Comparison of ENCODE assay signal across 1 cellular context in the genomic region with DNA sequence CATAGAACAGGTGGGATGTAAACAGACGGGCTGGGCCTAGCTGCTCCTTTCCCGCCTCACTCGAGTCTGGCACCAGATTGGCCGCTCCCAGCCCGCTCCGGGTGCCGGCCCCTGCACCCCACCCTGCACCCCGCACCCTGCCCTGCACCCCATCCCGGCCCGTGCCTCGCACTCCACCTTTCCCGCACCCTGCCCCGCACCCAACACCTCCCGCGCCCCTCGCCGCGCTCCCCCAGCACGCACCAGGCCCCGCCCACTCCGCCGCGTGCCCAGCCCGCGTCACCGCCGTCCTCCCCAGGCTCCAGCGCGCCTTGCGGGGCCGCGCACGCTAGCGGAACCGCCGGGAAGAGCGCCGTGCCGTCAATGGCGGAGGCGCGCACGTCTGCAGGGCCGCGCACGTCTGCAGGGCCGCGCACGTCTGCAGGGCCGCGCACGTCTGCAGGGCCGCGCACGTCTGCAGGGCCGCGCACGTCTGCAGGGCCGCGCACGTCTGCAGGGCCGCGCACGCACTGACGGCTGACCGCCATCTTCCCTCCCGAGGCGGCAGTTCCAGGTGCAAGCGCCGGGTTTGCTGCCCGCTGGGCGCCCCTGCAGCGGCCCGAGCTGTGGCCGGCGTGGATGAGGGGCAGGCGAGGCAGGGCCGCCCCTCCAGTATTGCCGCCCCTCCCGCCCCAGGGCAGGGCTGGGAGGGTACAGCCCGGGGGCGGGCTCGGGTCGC.
A peak's percentile ranks its signal among the peaks of the same experiment; 100 is the strongest.
TF ChIP-seq lines count a peak whose summit lies in the region.

UBE3C (plus strand) TSS at position 503 of the 718 bp plus-strand sequence. CDS start 347 bp downstream, outside the sequence.

TF ChIP-seq in K562, 482 proteins besides CTCF, POLR2A, EP300 and RAD21 (continued from another document and continues in another):
- TF ChIP-seq, protein P1, sequence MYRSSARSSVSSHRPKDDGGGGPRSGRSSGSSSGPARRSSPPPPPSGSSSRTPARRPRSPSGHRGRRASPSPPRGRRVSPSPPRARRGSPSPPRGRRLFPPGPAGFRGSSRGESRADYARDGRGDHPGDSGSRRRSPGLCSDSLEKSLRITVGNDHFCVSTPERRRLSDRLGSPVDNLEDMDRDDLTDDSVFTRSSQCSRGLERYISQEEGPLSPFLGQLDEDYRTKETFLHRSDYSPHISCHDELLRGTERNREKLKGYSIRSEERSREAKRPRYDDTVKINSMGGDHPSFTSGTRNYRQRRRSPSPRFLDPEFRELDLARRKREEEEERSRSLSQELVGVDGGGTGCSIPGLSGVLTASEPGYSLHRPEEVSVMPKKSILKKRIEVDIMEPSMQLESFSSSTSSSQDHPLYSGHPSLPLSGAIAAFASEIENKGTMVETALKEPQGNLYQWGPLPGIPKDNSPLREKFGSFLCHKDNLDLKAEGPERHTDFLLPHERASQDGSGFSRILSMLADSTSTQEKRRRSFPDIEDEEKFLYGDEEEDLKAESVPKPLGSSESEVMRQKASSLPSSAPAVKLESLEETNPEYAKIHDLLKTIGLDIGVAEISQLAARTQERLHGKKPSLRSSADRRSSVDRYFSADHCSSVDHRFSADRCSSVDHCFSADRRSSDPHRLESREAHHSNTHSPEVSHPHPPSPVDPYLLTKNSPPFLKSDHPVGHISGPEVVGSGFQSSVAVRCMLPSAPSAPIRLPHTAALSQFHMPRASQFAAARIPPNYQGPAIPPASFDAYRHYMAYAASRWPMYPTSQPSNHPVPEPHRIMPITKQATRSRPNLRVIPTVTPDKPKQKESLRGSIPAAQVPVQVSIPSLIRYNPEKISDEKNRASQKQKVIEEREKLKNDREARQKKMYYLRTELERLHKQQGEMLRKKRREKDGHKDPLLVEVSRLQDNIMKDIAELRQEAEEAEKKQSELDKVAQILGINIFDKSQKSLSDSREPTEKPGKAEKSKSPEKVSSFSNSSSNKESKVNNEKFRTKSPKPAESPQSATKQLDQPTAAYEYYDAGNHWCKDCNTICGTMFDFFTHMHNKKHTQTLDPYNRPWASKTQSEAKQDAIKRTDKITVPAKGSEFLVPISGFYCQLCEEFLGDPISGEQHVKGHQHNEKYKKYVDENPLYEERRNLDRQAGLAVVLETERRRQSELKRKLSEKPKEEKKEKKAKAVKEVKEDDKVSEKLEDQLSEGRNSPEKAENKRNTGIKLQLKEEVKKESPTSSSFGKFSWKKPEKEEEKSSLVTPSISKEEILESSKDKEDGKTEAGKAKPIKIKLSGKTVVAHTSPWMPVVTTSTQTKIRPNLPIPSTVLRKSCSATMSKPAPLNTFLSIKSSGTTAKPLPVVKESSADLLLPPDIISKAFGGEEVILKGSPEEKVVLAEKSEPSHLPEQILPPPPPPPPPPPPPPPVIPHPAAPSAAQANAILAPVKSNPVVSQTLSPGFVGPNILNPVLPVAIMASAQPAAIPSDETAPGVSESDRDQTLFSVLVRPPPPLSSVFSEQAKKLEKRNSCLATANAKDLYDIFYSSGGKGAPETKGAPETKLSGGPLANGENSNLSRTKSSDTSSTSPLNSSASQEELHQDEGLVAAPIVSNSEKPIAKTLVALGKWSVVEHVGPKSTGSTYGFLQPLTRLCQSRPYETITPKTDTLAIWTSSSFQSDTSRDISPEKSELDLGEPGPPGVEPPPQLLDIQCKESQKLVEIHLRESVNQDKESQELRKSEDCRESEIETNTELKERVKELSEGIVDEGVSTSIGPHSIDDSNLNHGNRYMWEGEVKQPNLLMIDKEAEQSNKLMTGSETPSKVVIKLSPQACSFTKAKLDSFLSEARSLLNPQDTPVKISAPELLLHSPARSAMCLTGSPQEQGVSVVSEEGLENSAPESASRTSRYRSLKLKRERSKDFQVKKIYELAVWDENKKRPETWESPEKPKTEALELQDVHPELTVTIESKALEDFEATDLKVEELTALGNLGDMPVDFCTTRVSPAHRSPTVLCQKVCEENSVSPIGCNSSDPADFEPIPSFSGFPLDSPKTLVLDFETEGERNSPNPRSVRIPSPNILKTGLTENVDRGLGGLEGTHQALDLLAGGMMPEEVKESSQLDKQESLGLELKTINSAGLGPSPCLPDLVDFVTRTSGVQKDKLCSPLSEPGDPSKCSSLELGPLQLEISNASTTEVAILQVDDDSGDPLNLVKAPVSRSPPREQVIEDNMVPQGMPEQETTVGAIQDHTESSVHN (IDR thresholded peaks at IDR 0.05; ENCODE audit: borderline replicate concordance in 1 of 2, low read depth in 1 of 2) = no peak
- TF ChIP-seq, protein P2, sequence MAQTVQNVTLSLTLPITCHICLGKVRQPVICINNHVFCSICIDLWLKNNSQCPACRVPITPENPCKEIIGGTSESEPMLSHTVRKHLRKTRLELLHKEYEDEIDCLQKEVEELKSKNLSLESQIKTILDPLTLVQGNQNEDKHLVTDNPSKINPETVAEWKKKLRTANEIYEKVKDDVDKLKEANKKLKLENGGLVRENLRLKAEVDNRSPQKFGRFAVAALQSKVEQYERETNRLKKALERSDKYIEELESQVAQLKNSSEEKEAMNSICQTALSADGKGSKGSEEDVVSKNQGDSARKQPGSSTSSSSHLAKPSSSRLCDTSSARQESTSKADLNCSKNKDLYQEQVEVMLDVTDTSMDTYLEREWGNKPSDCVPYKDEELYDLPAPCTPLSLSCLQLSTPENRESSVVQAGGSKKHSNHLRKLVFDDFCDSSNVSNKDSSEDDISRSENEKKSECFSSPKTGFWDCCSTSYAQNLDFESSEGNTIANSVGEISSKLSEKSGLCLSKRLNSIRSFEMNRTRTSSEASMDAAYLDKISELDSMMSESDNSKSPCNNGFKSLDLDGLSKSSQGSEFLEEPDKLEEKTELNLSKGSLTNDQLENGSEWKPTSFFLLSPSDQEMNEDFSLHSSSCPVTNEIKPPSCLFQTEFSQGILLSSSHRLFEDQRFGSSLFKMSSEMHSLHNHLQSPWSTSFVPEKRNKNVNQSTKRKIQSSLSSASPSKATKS (CRISPR knock-in tag; IDR thresholded peaks at IDR 0.05) = no peak
- no peak for TF ChIP-seq ZNF551 (CRISPR knock-in tag; IDR thresholded peaks at IDR 0.05)
- TF ChIP-seq ZBTB1 (CRISPR knock-in tag; IDR thresholded peaks at IDR 0.05; ENCODE audit: borderline replicate concordance, low read depth) = peak; percentile 34; the same call in 1 of the 2 replicates
- TF ChIP-seq ZBTB5 (IDR thresholded peaks at IDR 0.05) = no peak
- TF ChIP-seq ZNF445 (CRISPR knock-in tag; IDR thresholded peaks at IDR 0.05; ENCODE audit: low read depth) = no peak
- TF ChIP-seq CHD2 (IDR thresholded peaks at IDR 0.05; ENCODE audit: low read depth, low read length) = no peak
- no peak for TF ChIP-seq ZNF253 (CRISPR knock-in tag; conservative IDR thresholded peaks at IDR 0.05)
- TF ChIP-seq LARP7 (IDR thresholded peaks at IDR 0.05) = no peak; the same call in 1 of the 2 replicates
- TF ChIP-seq HNRNPK (IDR thresholded peaks at IDR 0.05; ENCODE audit: low read depth, low read length, poor library complexity, severe bottlenecking) = no peak
- TF ChIP-seq, protein P3, sequence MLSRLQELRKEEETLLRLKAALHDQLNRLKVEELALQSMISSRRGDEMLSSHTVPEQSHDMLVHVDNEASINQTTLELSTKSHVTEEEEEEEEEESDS (CRISPR knock-in tag; IDR thresholded peaks at IDR 0.05) = no peak
- TF ChIP-seq XRCC5 (IDR thresholded peaks at IDR 0.05; ENCODE audit: low read depth, low read length) = no peak
- TF ChIP-seq IRF1 (CRISPR knock-in tag; IDR thresholded peaks at IDR 0.05; ENCODE audit: borderline replicate concordance) = no peak
- peak; percentile 98 for TF ChIP-seq FOXJ2 (tag; IDR thresholded peaks at IDR 0.05)
- TF ChIP-seq SMC3 (conservative IDR thresholded peaks at IDR 0.05; ENCODE audit: insufficient read depth, low read depth, low read length) = no peak
- no peak for TF ChIP-seq NR2F6 (CRISPR knock-in tag; IDR thresholded peaks at IDR 0.05)
- no peak for TF ChIP-seq CBX2 (IDR thresholded peaks at IDR 0.05; ENCODE audit: insufficient read depth, low read length, poor library complexity, severe bottlenecking)
- TF ChIP-seq GATAD2B (IDR thresholded peaks at IDR 0.05; ENCODE audit: borderline replicate concordance) = peak; percentile 83; the same call in 1 of the 2 replicates
- TF ChIP-seq STAG1 (CRISPR knock-in tag; IDR thresholded peaks at IDR 0.05; ENCODE audit: borderline replicate concordance) = no peak
- no peak for TF ChIP-seq KAT8 (IDR thresholded peaks at IDR 0.05; ENCODE audit: low read depth)
- TF ChIP-seq SMAD3 (CRISPR knock-in tag; conservative IDR thresholded peaks at IDR 0.05) = peak; percentile 25; the same call in 1 of the 2 replicates
- TF ChIP-seq IFI16 (CRISPR knock-in tag; IDR thresholded peaks at IDR 0.05) = no peak
- TF ChIP-seq MEF2A (IDR thresholded peaks at IDR 0.05; ENCODE audit: control insufficient read depth, low read depth, low read length) = no peak
- peak; percentile 1; the same call in 1 of the 2 replicates for TF ChIP-seq SMARCC2 (IDR thresholded peaks at IDR 0.05; ENCODE audit: low read depth)
- TF ChIP-seq, protein P4, sequence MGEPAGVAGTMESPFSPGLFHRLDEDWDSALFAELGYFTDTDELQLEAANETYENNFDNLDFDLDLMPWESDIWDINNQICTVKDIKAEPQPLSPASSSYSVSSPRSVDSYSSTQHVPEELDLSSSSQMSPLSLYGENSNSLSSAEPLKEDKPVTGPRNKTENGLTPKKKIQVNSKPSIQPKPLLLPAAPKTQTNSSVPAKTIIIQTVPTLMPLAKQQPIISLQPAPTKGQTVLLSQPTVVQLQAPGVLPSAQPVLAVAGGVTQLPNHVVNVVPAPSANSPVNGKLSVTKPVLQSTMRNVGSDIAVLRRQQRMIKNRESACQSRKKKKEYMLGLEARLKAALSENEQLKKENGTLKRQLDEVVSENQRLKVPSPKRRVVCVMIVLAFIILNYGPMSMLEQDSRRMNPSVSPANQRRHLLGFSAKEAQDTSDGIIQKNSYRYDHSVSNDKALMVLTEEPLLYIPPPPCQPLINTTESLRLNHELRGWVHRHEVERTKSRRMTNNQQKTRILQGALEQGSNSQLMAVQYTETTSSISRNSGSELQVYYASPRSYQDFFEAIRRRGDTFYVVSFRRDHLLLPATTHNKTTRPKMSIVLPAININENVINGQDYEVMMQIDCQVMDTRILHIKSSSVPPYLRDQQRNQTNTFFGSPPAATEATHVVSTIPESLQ (CRISPR knock-in tag; IDR thresholded peaks at IDR 0.05) = peak; percentile 46; the same call in 1 of the 2 replicates
- no peak for TF ChIP-seq FUS (optimal IDR thresholded peaks at IDR 0.05; ENCODE audit: low read depth, low read length)
- no peak for TF ChIP-seq FOXJ3 (CRISPR knock-in tag; IDR thresholded peaks at IDR 0.05)
- TF ChIP-seq RBBP5 (IDR thresholded peaks at IDR 0.05; ENCODE audit: borderline replicate concordance, insufficient read depth, low read length, poor library complexity, severe bottlenecking) = peak; percentile 82
- no peak for TF ChIP-seq EHMT2 (IDR thresholded peaks at IDR 0.05)
- TF ChIP-seq ZNF277 (CRISPR knock-in tag; IDR thresholded peaks at IDR 0.05; ENCODE audit: borderline replicate concordance) = no peak
- TF ChIP-seq HES1 (IDR thresholded peaks at IDR 0.05; ENCODE audit: low read depth) = no peak
- TF ChIP-seq DNMT1 (IDR thresholded peaks at IDR 0.05) = no peak
- TF ChIP-seq CREBBP (IDR thresholded peaks at IDR 0.05; ENCODE audit: low read depth, low read length) = no peak
- TF ChIP-seq, protein P5, sequence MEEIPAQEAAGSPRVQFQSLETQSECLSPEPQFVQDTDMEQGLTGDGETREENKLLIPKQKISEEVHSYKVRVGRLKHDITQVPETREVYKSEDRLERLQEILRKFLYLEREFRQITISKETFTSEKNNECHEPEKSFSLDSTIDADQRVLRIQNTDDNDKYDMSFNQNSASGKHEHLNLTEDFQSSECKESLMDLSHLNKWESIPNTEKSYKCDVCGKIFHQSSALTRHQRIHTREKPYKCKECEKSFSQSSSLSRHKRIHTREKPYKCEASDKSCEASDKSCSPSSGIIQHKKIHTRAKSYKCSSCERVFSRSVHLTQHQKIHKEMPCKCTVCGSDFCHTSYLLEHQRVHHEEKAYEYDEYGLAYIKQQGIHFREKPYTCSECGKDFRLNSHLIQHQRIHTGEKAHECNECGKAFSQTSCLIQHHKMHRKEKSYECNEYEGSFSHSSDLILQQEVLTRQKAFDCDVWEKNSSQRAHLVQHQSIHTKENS (CRISPR knock-in tag; IDR thresholded peaks at IDR 0.05) = no peak
- TF ChIP-seq ETV6 (IDR thresholded peaks at IDR 0.05; ENCODE audit: borderline replicate concordance in 1 of 2, low read depth in 2 of 2, low read length in 1 of 2) = no peak
- TF ChIP-seq ETV6 (CRISPR knock-in tag; IDR thresholded peaks at IDR 0.05; ENCODE audit: borderline replicate concordance) = no peak
- peak in 1 of 2 experiments; percentile 74; a peak in 2 of 4 replicates for TF ChIP-seq FOXA3 (CRISPR knock-in tag; conservative IDR thresholded peaks at IDR 0.05 in 1 of 2, IDR thresholded peaks at IDR 0.05 in 1 of 2)
- TF ChIP-seq NR1H2 (CRISPR knock-in tag; IDR thresholded peaks at IDR 0.05) = no peak
- TF ChIP-seq HMG20A (CRISPR knock-in tag; conservative IDR thresholded peaks at IDR 0.05) = no peak
- no peak for TF ChIP-seq ZNF586 (CRISPR knock-in tag; conservative IDR thresholded peaks at IDR 0.05)
- no peak for TF ChIP-seq ZNF232 (CRISPR knock-in tag; IDR thresholded peaks at IDR 0.05)
- TF ChIP-seq ZBTB17 (CRISPR knock-in tag; IDR thresholded peaks at IDR 0.05) = peak; percentile 94
